In the genomic region with DNA sequence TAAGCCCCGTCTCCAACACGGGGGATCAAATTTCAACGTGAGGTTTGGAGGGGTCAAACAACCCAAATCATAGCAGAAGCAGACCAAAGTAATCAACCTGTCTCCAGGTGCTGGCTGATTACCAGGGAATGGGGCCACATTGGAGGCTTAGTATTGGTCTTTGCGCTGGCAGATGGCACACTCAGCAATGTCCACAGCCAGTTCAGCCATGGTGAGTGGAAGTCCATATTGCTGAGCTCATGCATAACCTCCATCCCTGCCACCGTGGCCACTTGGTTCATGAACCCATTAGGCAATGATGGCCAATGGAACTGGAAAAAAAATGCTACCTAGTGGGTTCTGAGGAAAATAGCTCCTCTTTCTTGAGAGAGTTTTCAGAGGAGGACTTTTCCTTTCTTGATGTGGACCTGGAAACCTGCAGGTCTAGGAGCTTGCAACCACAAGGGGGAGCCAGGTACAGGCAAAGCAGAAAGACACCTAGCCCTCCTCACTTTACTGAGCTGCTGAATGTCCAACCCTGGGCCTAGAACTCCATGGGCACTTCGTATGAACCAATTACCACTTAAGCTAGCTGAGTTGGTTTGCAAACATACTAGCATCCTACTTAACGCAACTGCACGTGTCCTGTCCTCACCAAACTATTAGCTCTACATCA, we compare ENCODE assay signal across 8 cellular contexts.
A peak's percentile ranks its signal among the peaks of the same experiment; 100 is the strongest.
DNase-seq lines count a peak whose midpoint lies in the region; ATAC-seq and TF ChIP-seq lines count a peak whose summit lies in the region.

No MANE protein-coding gene starts in this region.

- peak; percentile 38 for DNase-seq in SK-N-SH
- peak; percentile 8 to 35 for DNase-seq in NOMO-1 (lab: John Stamatoyannopoulos, UW; ENCODE audit: unreplicated experiment in 2 of 2)
- DNase-seq in activated T-cell treated with anti-CD3 and anti-CD28 coated beads, Interleukin-2, amount 50 U/mL, for 1 hour, result peak; percentile 62
- DNase-seq in foreskin fibroblast, result peak; percentile 4 to 22
- DNase-seq in gastrocnemius medialis, result peak; percentile 37 to 58
- DNase-seq in superior temporal gyrus (ENCODE audit: extremely low spot score), result no peak

- H3K4me2 ChIP-seq in SK-N-SH, result no peak overlapping the region

- no peak overlapping the region for H2AFZ ChIP-seq in SK-N-SH (ENCODE audit: low read depth)

- TF ChIP-seq RAD21 in SK-N-SH (IDR thresholded peaks at IDR 0.05; ENCODE audit: low read length), result peak; percentile 59

- intact Hi-C loops in gastrocnemius medialis (cut with DNase I; ENCODE audit: low total_unique reads), result loop anchor here (1.0 kb wide), 1 partner anchor 249 kb away; no protein-coding TSS in a partner anchor

- CTCF ChIA-PET in SK-N-SH (lab: Yijun Ruan, JAX), result interaction anchor here (0.9 to 3.0 kb wide), 16 partner anchors 11 to 815 kb away, joined by 3 to 36 read pairs (median 4); no protein-coding TSS in a partner anchor

- no peak for TF ChIP-seq EP300 in SK-N-SH (IDR thresholded peaks at IDR 0.05; ENCODE audit: borderline replicate concordance in 1 of 2, low read depth in 1 of 2, low read length in 1 of 2)

- no peaks in the 10 kb centered on the region for H3K79me2 ChIP-seq in SK-N-SH (ENCODE audit: insufficient read depth)

- H3K4me3 ChIP-seq in SK-N-SH (ENCODE audit: low read depth in 2 of 2, low read length in 1 of 2) (no peak overlapping the region), foreskin fibroblast (ENCODE audit: low read depth in 1 of 2, low read length in 2 of 2) (no peak overlapping the region), gastrocnemius medialis (no peak overlapping the region)

- H3K9me2 ChIP-seq in SK-N-SH, result no peaks in the 10 kb centered on the region

- H3K9ac ChIP-seq in SK-N-SH, result no peak overlapping the region

- H4K20me1 ChIP-seq in SK-N-SH (ENCODE audit: insufficient read depth), result no peaks in the 10 kb centered on the region

- TF ChIP-seq CTCF in SK-N-SH (IDR thresholded peaks at IDR 0.05), result peak; percentile 21; the same call in 1 of the 2 replicates
- TF ChIP-seq CTCF in foreskin fibroblast (IDR thresholded peaks at IDR 0.05; ENCODE audit: low read depth, low read length), result peak; percentile 43
- TF ChIP-seq CTCF in gastrocnemius medialis (IDR thresholded peaks at IDR 0.05 in 4 of 5, conservative IDR thresholded peaks at IDR 0.05 in 1 of 5), result peak; percentile 49 to 77 (median 66)

- POLR2A ChIA-PET in SK-N-SH (lab: Yijun Ruan, JAX), result no interaction called here

- ATAC-seq in SK-N-SH treated with all-trans-retinoic acid at 6 μM for 48 hours (no peak), HG02798 (IDR thresholded peaks at IDR 0.05; ENCODE audit: poor library complexity, unreplicated experiment) (peak; percentile 86), gastrocnemius medialis (peak; percentile 81 to 83)

- H3K4me1 ChIP-seq in SK-N-SH (ENCODE audit: control insufficient read depth in 1 of 2, insufficient read depth in 2 of 2, low read depth in 1 of 2, low read length in 1 of 2) (no peaks in the 10 kb centered on the region), gastrocnemius medialis (no peaks in the 10 kb centered on the region)

- H3K27ac ChIP-seq in SK-N-SH (ENCODE audit: low read depth in 2 of 2, low read length in 1 of 2) (no peak overlapping the region), gastrocnemius medialis (no peak overlapping the region)

- H3K9me3 ChIP-seq in SK-N-SH (no peaks in the 10 kb centered on the region), gastrocnemius medialis (no peaks in the 10 kb centered on the region)

- no peaks in the 10 kb centered on the region for H3F3A ChIP-seq in SK-N-SH (replicated peaks; ENCODE audit: insufficient read depth)

- 23% methylated on average over 8 of the region's 8 CpGs for WGBS in SK-N-SH (ENCODE audit: low lambda C conversion rate)

- H3K27me3 ChIP-seq in SK-N-SH (ENCODE audit: insufficient read depth), result no peaks in the 10 kb centered on the region
- H3K27me3 ChIP-seq in gastrocnemius medialis, result no peaks in the 10 kb centered on the region

- no peak for TF ChIP-seq POLR2A in gastrocnemius medialis (IDR thresholded peaks at IDR 0.05)

- in situ Hi-C loops in gastrocnemius medialis (cut with MboI; ENCODE audit: low sequenced_read_pairs in 4 of 4), result loop anchor here (5.0 to 10.0 kb wide), 2 partner anchors 247 to 249 kb away; no protein-coding TSS in a partner anchor

- H3K36me3 ChIP-seq in SK-N-SH (replicated peaks in 1 of 2; ENCODE audit: control insufficient read depth in 1 of 2, insufficient read depth in 2 of 2, low read length in 1 of 2), result no peaks in the 10 kb centered on the region
- H3K36me3 ChIP-seq in gastrocnemius medialis, result no peaks in the 10 kb centered on the region

TF ChIP-seq in SK-N-SH, 30 proteins besides CTCF, POLR2A, EP300 and RAD21:
- TF ChIP-seq SMC3 (IDR thresholded peaks at IDR 0.05; ENCODE audit: low read depth, low read length), result peak; percentile 38; the same call in 1 of the 2 replicates
- TF ChIP-seq, protein P1, sequence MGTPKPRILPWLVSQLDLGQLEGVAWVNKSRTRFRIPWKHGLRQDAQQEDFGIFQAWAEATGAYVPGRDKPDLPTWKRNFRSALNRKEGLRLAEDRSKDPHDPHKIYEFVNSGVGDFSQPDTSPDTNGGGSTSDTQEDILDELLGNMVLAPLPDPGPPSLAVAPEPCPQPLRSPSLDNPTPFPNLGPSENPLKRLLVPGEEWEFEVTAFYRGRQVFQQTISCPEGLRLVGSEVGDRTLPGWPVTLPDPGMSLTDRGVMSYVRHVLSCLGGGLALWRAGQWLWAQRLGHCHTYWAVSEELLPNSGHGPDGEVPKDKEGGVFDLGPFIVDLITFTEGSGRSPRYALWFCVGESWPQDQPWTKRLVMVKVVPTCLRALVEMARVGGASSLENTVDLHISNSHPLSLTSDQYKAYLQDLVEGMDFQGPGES (IDR thresholded peaks at IDR 0.05; ENCODE audit: low read depth, low read length), result no peak

TF ChIP-seq in SK-N-SH treated with all-trans-retinoic acid at 6 μM for 48 hours, 23 proteins besides CTCF, POLR2A, EP300 and RAD21 (continues in another document):
- TF ChIP-seq, protein P2, sequence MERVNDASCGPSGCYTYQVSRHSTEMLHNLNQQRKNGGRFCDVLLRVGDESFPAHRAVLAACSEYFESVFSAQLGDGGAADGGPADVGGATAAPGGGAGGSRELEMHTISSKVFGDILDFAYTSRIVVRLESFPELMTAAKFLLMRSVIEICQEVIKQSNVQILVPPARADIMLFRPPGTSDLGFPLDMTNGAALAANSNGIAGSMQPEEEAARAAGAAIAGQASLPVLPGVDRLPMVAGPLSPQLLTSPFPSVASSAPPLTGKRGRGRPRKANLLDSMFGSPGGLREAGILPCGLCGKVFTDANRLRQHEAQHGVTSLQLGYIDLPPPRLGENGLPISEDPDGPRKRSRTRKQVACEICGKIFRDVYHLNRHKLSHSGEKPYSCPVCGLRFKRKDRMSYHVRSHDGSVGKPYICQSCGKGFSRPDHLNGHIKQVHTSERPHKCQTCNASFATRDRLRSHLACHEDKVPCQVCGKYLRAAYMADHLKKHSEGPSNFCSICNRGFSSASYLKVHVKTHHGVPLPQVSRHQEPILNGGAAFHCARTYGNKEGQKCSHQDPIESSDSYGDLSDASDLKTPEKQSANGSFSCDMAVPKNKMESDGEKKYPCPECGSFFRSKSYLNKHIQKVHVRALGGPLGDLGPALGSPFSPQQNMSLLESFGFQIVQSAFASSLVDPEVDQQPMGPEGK (CRISPR knock-in tag; IDR thresholded peaks at IDR 0.05; ENCODE audit: borderline replicate concordance), result no peak
- TF ChIP-seq, protein P3, sequence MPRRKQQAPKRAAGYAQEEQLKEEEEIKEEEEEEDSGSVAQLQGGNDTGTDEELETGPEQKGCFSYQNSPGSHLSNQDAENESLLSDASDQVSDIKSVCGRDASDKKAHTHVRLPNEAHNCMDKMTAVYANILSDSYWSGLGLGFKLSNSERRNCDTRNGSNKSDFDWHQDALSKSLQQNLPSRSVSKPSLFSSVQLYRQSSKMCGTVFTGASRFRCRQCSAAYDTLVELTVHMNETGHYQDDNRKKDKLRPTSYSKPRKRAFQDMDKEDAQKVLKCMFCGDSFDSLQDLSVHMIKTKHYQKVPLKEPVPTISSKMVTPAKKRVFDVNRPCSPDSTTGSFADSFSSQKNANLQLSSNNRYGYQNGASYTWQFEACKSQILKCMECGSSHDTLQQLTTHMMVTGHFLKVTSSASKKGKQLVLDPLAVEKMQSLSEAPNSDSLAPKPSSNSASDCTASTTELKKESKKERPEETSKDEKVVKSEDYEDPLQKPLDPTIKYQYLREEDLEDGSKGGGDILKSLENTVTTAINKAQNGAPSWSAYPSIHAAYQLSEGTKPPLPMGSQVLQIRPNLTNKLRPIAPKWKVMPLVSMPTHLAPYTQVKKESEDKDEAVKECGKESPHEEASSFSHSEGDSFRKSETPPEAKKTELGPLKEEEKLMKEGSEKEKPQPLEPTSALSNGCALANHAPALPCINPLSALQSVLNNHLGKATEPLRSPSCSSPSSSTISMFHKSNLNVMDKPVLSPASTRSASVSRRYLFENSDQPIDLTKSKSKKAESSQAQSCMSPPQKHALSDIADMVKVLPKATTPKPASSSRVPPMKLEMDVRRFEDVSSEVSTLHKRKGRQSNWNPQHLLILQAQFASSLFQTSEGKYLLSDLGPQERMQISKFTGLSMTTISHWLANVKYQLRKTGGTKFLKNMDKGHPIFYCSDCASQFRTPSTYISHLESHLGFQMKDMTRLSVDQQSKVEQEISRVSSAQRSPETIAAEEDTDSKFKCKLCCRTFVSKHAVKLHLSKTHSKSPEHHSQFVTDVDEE (CRISPR knock-in tag; IDR thresholded peaks at IDR 0.05), result no peak
- TF ChIP-seq ZFP3 (CRISPR knock-in tag; IDR thresholded peaks at IDR 0.05) (no peak), CSDC2 (CRISPR knock-in tag; IDR thresholded peaks at IDR 0.05) (no peak), ZNF70 (CRISPR knock-in tag; IDR thresholded peaks at IDR 0.05) (no peak), CSRNP3 (CRISPR knock-in tag; IDR thresholded peaks at IDR 0.05) (no peak), ZNF565 (CRISPR knock-in tag; conservative IDR thresholded peaks at IDR 0.05; ENCODE audit: low read depth) (no peak)
